ENCODE assay signal across 24 cellular contexts in genomic region chr1:36024761-36025303, GRCh38. TPM values are rescaled to one million over a fixed set of nuclear protein-coding genes. Genes with fewer than 3 reads are reported as not detected.
"Had no signal": no experiment of that assay in that cellular context is flagged by ENCODE, and none has a peak within 500 bp of the region (broad histone marks: within the 10 kb centered on the region; RNA-seq: fewer than 3 reads in every experiment).

No MANE protein-coding gene starts in this region.

- ATAC-seq: activated T-cell treated with anti-CD3 and anti-CD28 coated beads, Interleukin-2, amount 50 U/mL, for 4 hours; gastroesophageal sphincter; heart left ventricle; naive thymus-derived CD4-positive, alpha-beta T cell had no signal

- H3K4me3 Mint-ChIP-seq: activated naive CD4-positive, alpha-beta T cell treated with anti-CD3 and anti-CD28 coated beads for 36 hours; activated T-cell treated with anti-CD3 and anti-CD28 coated beads, Interleukin-2, amount 50 U/mL, for 4 hours; immature natural killer cell; naive thymus-derived CD4-positive, alpha-beta T cell had no signal

- H3K4me1 Mint-ChIP-seq: immature natural killer cell; naive thymus-derived CD4-positive, alpha-beta T cell had no signal

- H3K27ac Mint-ChIP-seq: progenitor cell of endocrine pancreas had no signal

- H3K9me3 ChIP-seq: right lobe of liver had no signal

- H3K9me3 Mint-ChIP-seq: activated naive CD4-positive, alpha-beta T cell treated with anti-CD3 and anti-CD28 coated beads for 36 hours; activated T-cell treated with anti-CD3 and anti-CD28 coated beads, Interleukin-2, amount 50 U/mL, for 4 hours; immature natural killer cell had no signal

- H3K27me3 Mint-ChIP-seq: activated naive CD8-positive, alpha-beta T cell treated with anti-CD3 and anti-CD28 coated beads, Interleukin-2, amount 10 ng/mL, durations not matched to agents 7 days and 5 days; naive thymus-derived CD4-positive, alpha-beta T cell; progenitor cell of endocrine pancreas had no signal

- DNase-seq: activated CD4-positive, alpha-beta T cell treated with anti-CD3 and anti-CD28 coated beads for 1 hour; activated CD8-positive, alpha-beta memory T cell treated with anti-CD3 and anti-CD28 coated beads, Interleukin-2, amount 50 U/mL, for 48 hours; activated naive CD4-positive, alpha-beta T cell treated with anti-CD3 and anti-CD28 coated beads for 36 hours; activated naive CD8-positive, alpha-beta T cell treated with anti-CD3 and anti-CD28 coated beads, Interleukin-2, amount 10 ng/mL, durations not matched to agents 7 days and 5 days; activated T-cell treated with anti-CD3 and anti-CD28 coated beads, Interleukin-2, amount 50 U/mL, for 4 hours; amniotic stem cell; brain microvascular endothelial cell; cortex of kidney; heart left ventricle; hypothalamus; immature natural killer cell; midbrain; naive thymus-derived CD4-positive, alpha-beta T cell; ovary; right lobe of liver; stimulated activated CD4-positive, alpha-beta T cell treated with anti-CD3 and anti-CD28 coated beads, Interleukin-2, amount 100 ng/mL, for 48 hours; stimulated activated naive CD4-positive, alpha-beta T cell treated with Interleukin-2 at 50 U/mL for 16 hours; SW 1271; T-helper 2 cell had no signal

RNA-seq across cellular contexts. Expression of gene TEKT2, which starts 59.1 kb away (rescaled TPM):
- total RNA-seq: activated CD8-positive, alpha-beta memory T cell treated with anti-CD3 and anti-CD28 coated beads for 36 hours; activated naive CD4-positive, alpha-beta T cell treated with anti-CD3 and anti-CD28 coated beads for 36 hours; activated naive CD8-positive, alpha-beta T cell treated with anti-CD3 and anti-CD28 coated beads, Interleukin-2, amount 10 ng/mL, durations not matched to agents 7 days and 5 days; cardiac septum; fibroblast of villous mesenchyme; right lobe of liver had no signal
